Comparison of ENCODE assay signal across 17 cellular contexts in the genomic region with DNA sequence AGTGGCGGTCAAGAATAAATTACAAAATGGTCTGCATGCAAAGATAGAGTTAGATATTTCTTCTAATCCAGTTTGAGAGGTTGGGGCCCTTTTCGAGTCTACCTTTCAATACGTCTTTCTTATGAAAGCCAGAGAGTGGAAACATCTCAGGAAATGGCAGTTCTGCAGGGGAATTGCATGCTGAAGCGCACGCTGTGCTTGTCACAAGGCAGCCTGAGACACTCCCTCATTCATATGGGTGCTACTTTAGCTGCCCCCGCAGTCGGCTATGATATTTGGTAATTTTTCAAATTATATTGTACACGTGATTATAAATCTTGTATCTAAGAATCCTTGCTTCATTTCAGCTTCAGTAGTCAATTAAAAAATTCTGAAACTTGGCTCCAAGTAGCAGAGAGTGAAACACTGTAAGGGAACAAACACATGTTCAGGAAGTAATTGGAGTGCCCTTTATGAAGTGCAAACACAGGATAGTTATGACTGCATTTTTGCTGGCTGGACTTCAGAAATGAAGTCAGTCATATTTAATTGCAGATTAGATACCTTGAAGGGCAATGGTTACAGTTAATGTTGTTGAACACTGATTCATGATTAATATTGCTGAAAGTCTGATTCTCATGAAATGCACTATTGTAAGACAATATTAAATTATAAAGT.
DNase-seq lines count a peak whose midpoint lies in the region; ATAC-seq, FAIRE-seq and TF ChIP-seq lines count a peak whose summit lies in the region.
"Had no signal": no experiment of that assay in that cellular context is flagged by ENCODE, and none has a peak within 500 bp of the region (broad histone marks: within the 10 kb centered on the region; RNA-seq: fewer than 3 reads in every experiment).

No MANE protein-coding gene starts in this region.

- no peak overlapping the region for H3K27ac Mint-ChIP-seq in activated naive CD4-positive, alpha-beta T cell treated with anti-CD3 and anti-CD28 coated beads, Interleukin-2, amount 50 U/mL, for 72 hours
- H3K27ac Mint-ChIP-seq: activated CD4-positive, alpha-beta memory T cell treated with anti-CD3 and anti-CD28 coated beads, Interleukin-2, amount 10 ng/mL, durations not matched to agents 7 days and 5 days had no signal

- H3K36me3 Mint-ChIP-seq in activated naive CD4-positive, alpha-beta T cell treated with anti-CD3 and anti-CD28 coated beads, Interleukin-2, amount 50 U/mL, for 72 hours: no peaks in the 10 kb centered on the region

- no peak for DNase-seq in Right ventricle myocardium superior
- DNase-seq in right atrium auricular region (ENCODE audit: low spot score): no peak
- peak; percentile 32 to 36 for DNase-seq in SHP77 (lab: John Stamatoyannopoulos, UW)
- peak; percentile 44 for DNase-seq in iris pigment epithelial cell (ENCODE audit: low read depth)
- no peak for DNase-seq in upper lobe of right lung
- no peak for DNase-seq in islet precursor cell
- DNase-seq in HepG2 (ENCODE audit: low spot score): no peak
- DNase-seq in activated naive CD4-positive, alpha-beta T cell treated with anti-CD3 and anti-CD28 coated beads, Interleukin-2, amount 50 U/mL, for 72 hours (ENCODE audit: low spot score in 2 of 2): no peak
- DNase-seq: activated CD4-positive, alpha-beta memory T cell treated with anti-CD3 and anti-CD28 coated beads, Interleukin-2, amount 10 ng/mL, durations not matched to agents 7 days and 5 days; activated effector memory CD4-positive, alpha-beta T cell treated with anti-CD3 and anti-CD28 coated beads, Interleukin-2, amount 50 U/mL, for 16 hours; hypothalamus; KG1; mesendoderm; NCI-H524; posterior cingulate gyrus had no signal

- H4K20me1 ChIP-seq in HepG2 (ENCODE audit: insufficient read depth, low read length): no peaks in the 10 kb centered on the region

- no TSS peak for BruUV-seq in HepG2 (replicated peaks; lab: Mats Ljungman, UMichigan)

- H3K4me3 ChIP-seq in right atrium auricular region: no peak overlapping the region
- no peak overlapping the region for H3K4me3 ChIP-seq in upper lobe of right lung
- no peak overlapping the region for H3K4me3 ChIP-seq in HepG2 (replicated peaks in 1 of 3; ENCODE audit: insufficient read depth in 1 of 3, low read depth in 2 of 3, low read length in 3 of 3)
- H3K4me3 ChIP-seq: breast epithelium had no signal

- TF ChIP-seq POLR2A in HepG2 (IDR thresholded peaks at IDR 0.05; ENCODE audit: insufficient read depth in 1 of 2, low read depth in 2 of 2, low read length in 2 of 2): no peak

- ATAC-seq in Right ventricle myocardium superior (ENCODE audit: poor library complexity): peak; percentile 78
- peak; percentile 86 for ATAC-seq in upper lobe of right lung
- ATAC-seq in HepG2: no peak
- no peak for ATAC-seq in activated naive CD4-positive, alpha-beta T cell treated with anti-CD3 and anti-CD28 coated beads, Interleukin-2, amount 50 U/mL, for 72 hours

- no peak overlapping the region for H2AFZ ChIP-seq in HepG2 (ENCODE audit: low read length)

- POLR2A ChIA-PET in HepG2 (lab: Yijun Ruan, JAX): no interaction called here

- H3K4me2 ChIP-seq in HepG2 (ENCODE audit: low read depth, low read length): no peak overlapping the region

- no peak for TF ChIP-seq EP300 in HepG2 (IDR thresholded peaks at IDR 0.05; ENCODE audit: low read depth in 2 of 2, low read length in 2 of 2)
- no peak for TF ChIP-seq EP300 in HepG2 (CRISPR knock-in tag; IDR thresholded peaks at IDR 0.05; ENCODE audit: borderline replicate concordance)

- no peaks in the 10 kb centered on the region for H3K27me3 ChIP-seq in right atrium auricular region
- no peaks in the 10 kb centered on the region for H3K27me3 ChIP-seq in upper lobe of right lung
- H3K27me3 ChIP-seq in HepG2 (ENCODE audit: control insufficient read depth in 1 of 2, insufficient read depth in 2 of 2, low read length in 2 of 2): no peaks in the 10 kb centered on the region
- H3K27me3 ChIP-seq: breast epithelium had no signal

- 53% methylated on average over 8 of the region's 8 CpGs for WGBS in HepG2 (ENCODE audit: low lambda C conversion rate)

- TF ChIP-seq RAD21 in HepG2 (CRISPR knock-in tag; IDR thresholded peaks at IDR 0.05): no peak

- H3K27ac ChIP-seq in right atrium auricular region (no peak overlapping the region), upper lobe of right lung (no peak overlapping the region), HepG2 (ENCODE audit: extremely low read length, insufficient read depth, low read length) (no peak overlapping the region)

- H3K9me3 ChIP-seq in right atrium auricular region (no peaks in the 10 kb centered on the region), upper lobe of right lung (no peaks in the 10 kb centered on the region), HepG2 (ENCODE audit: low read length) (no peaks in the 10 kb centered on the region)
- H3K9me3 ChIP-seq: breast epithelium had no signal

- H3K9me3 Mint-ChIP-seq in activated naive CD4-positive, alpha-beta T cell treated with anti-CD3 and anti-CD28 coated beads, Interleukin-2, amount 50 U/mL, for 72 hours: no peaks in the 10 kb centered on the region
- H3K9me3 Mint-ChIP-seq: activated CD4-positive, alpha-beta memory T cell treated with anti-CD3 and anti-CD28 coated beads, Interleukin-2, amount 10 ng/mL, durations not matched to agents 7 days and 5 days had no signal

- H3K36me3 ChIP-seq in right atrium auricular region: no peaks in the 10 kb centered on the region
- H3K36me3 ChIP-seq in upper lobe of right lung: no peaks in the 10 kb centered on the region
- no peaks in the 10 kb centered on the region for H3K36me3 ChIP-seq in HepG2 (replicated peaks in 1 of 2; ENCODE audit: control insufficient read depth in 1 of 2, insufficient read depth in 2 of 2, low read length in 2 of 2)
- H3K36me3 ChIP-seq: breast epithelium had no signal

- in situ Hi-C loops in HepG2 (cut with HindIII; ENCODE audit: extremely low pct_ligation_motif_present, low pct_unique_long_range_greater_than_20kb): no loop called here

- no peaks in the 10 kb centered on the region for H3K4me1 ChIP-seq in right atrium auricular region
- H3K4me1 ChIP-seq in upper lobe of right lung: peaks cover 5% of the 10 kb centered on the region
- peaks cover 31% of the 10 kb centered on the region for H3K4me1 ChIP-seq in HepG2 (ENCODE audit: insufficient read depth, low read length)
- H3K4me1 ChIP-seq: breast epithelium had no signal

- CTCF ChIA-PET in HepG2 (lab: Yijun Ruan, JAX; ENCODE audit: low intra/inter-chr PET ratio, low total read pairs): no interaction called here

- H3K79me2 ChIP-seq in HepG2 (ENCODE audit: insufficient read depth, low read length): no peaks in the 10 kb centered on the region

- no peak for FAIRE-seq in HepG2 (lab: Jason Lieb, UNC)
- FAIRE-seq: TTC549 had no signal

- H3K9ac ChIP-seq in HepG2 (ENCODE audit: insufficient read depth, low read depth, low read length): no peak overlapping the region

- intact Hi-C loops in Right ventricle myocardium superior (cut with DNase I): no loop called here
- intact Hi-C loops in upper lobe of right lung (cut with DNase I): no loop called here
- intact Hi-C loops in HepG2 (cut with micrococcal nuclease; ENCODE audit: unreplicated experiment): no loop called here

- TF ChIP-seq CTCF in right atrium auricular region (IDR thresholded peaks at IDR 0.05) (no peak), upper lobe of right lung (IDR thresholded peaks at IDR 0.05) (no peak), HepG2 (CRISPR knock-in tag; IDR thresholded peaks at IDR 0.05) (no peak)

TF ChIP-seq in HepG2, 621 proteins besides CTCF, POLR2A, EP300 and RAD21 (continues in another document):
- TF ChIP-seq ZBTB37 (CRISPR knock-in tag; IDR thresholded peaks at IDR 0.05): no peak
- no peak for TF ChIP-seq ARID3A (IDR thresholded peaks at IDR 0.05; ENCODE audit: low read depth, low read length)
- TF ChIP-seq ZNF740 (CRISPR knock-in tag; IDR thresholded peaks at IDR 0.05): no peak
- TF ChIP-seq ZNF326 (CRISPR knock-in tag; IDR thresholded peaks at IDR 0.05; ENCODE audit: borderline replicate concordance): no peak
- no peak for TF ChIP-seq ZNF44 (CRISPR knock-in tag; IDR thresholded peaks at IDR 0.05)

Comparison
In these comparisons a context has a peak if more than half of its experiments do, and no peak if none do; other contexts are left out.
1. ATAC-seq: peak in Right ventricle myocardium superior (single experiment) and upper lobe of right lung (single experiment); none in HepG2 (single experiment) and activated naive CD4-positive, alpha-beta T cell treated with anti-CD3 and anti-CD28 coated beads, Interleukin-2, amount 50 U/mL, for 72 hours (0 of 2).
2. DNase-seq: peak in SHP77 (2 of 2) and iris pigment epithelial cell (single experiment); none in Right ventricle myocardium superior (single experiment), right atrium auricular region (single experiment), upper lobe of right lung (single experiment), islet precursor cell (single experiment), HepG2 (single experiment) and activated naive CD4-positive, alpha-beta T cell treated with anti-CD3 and anti-CD28 coated beads, Interleukin-2, amount 50 U/mL, for 72 hours (0 of 2).